Comparison of ENCODE assay signal across 8 cellular contexts in the genomic region with DNA sequence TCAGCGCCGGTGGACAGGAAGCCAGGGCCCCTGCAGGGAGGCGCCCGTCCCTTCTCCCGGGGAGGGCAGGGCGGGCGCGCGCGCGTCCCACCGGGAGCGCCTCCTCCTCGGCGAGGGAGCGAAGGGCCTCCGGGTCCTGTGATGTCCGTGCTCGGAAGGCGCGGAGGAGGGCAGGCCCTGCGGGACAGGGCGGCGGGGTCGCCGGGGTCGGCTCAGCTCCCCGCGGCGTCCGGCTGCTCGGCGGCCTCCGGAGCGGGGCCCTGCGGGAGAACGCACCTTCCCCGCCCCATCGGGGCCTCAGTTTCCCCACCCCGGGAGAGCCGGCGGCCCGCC. TPM values are rescaled to one million over a fixed set of nuclear protein-coding genes. Genes with fewer than 3 reads are reported as not detected.
DNase-seq lines count a peak whose midpoint lies in the region; ATAC-seq lines count a peak whose summit lies in the region.

No MANE protein-coding gene starts in this region.

- intact Hi-C loops in cardiac septum (cut with DNase I) = no loop called here

- peaks cover 17% of the 10 kb centered on the region for H3K27me3 ChIP-seq in HUES6 (ENCODE audit: control insufficient read depth, insufficient read depth, low read length)

- peak overlapping the region; percentile 79 for H3K27ac Mint-ChIP-seq in activated T-helper 17 cell treated with anti-CD3 and anti-CD28 coated beads, Interleukin-2, amount 50 U/mL, for 72 hours

- H3K9ac ChIP-seq in HUES6 (ENCODE audit: low read length) = peak overlapping the region; percentile 27

- no peaks in the 10 kb centered on the region for H3K36me3 ChIP-seq in HUES6 (ENCODE audit: control insufficient read depth, insufficient read depth, low read length)

- DNase-seq in Daoy (ENCODE audit: low read depth) = peak; percentile 61
- peak; percentile 80 for DNase-seq in cardiac septum (ENCODE audit: low spot score)
- peak; percentile 64 for DNase-seq in retina
- no peak for DNase-seq in KBM-7
- DNase-seq in NCI-H187 treated with DMSO at 0.1 percent for 48 hours (lab: John Stamatoyannopoulos, UW) = no peak

- no peaks in the 10 kb centered on the region for H3K4me1 Mint-ChIP-seq in activated T-helper 17 cell treated with anti-CD3 and anti-CD28 coated beads, Interleukin-2, amount 50 U/mL, for 72 hours

- H3K4me3 ChIP-seq in HUES6 (ENCODE audit: low read depth, low read length) = peak overlapping the region; percentile 91

- no peaks in the 10 kb centered on the region for H3K4me1 ChIP-seq in HUES6 (ENCODE audit: control insufficient read depth, insufficient read depth, low read length)

- no peaks in the 10 kb centered on the region for H3K36me3 Mint-ChIP-seq in activated T-helper 17 cell treated with anti-CD3 and anti-CD28 coated beads, Interleukin-2, amount 50 U/mL, for 72 hours (ENCODE audit: low read depth)

- peak overlapping the region; percentile 85 for H3K4me3 Mint-ChIP-seq in activated T-helper 17 cell treated with anti-CD3 and anti-CD28 coated beads, Interleukin-2, amount 50 U/mL, for 72 hours

- no peaks in the 10 kb centered on the region for H3K9me3 ChIP-seq in HUES6 (ENCODE audit: control insufficient read depth, insufficient read depth, low read depth, low read length)

- peak overlapping the region; percentile 56; the same call in 1 of the 2 replicates for H3K27ac ChIP-seq in HUES6 (ENCODE audit: low read depth, low read length)

- H3K27me3 Mint-ChIP-seq in activated T-helper 17 cell treated with anti-CD3 and anti-CD28 coated beads, Interleukin-2, amount 50 U/mL, for 72 hours = no peaks in the 10 kb centered on the region

- in situ Hi-C loops in KBM-7 (cut with MboI; ENCODE audit: low pct_unique_long_range_greater_than_20kb, low sequenced_read_pairs) = no loop called here

- no peaks in the 10 kb centered on the region for H3K9me3 Mint-ChIP-seq in activated T-helper 17 cell treated with anti-CD3 and anti-CD28 coated beads, Interleukin-2, amount 50 U/mL, for 72 hours

- ATAC-seq in GM21447 (IDR thresholded peaks at IDR 0.05; ENCODE audit: unreplicated experiment) = peak; percentile 34
- peak; percentile 53 for ATAC-seq in activated T-helper 17 cell treated with anti-CD3 and anti-CD28 coated beads, Interleukin-2, amount 50 U/mL, for 72 hours (replicated peaks)

RNA-seq across cellular contexts. Expression of a gene that starts 0.3 kb away (rescaled TPM):
- 0.86 and 2.3 TPM in 2 replicates for total RNA-seq in Daoy (2014; rRNA removed; shearing (Covaris generic))
- total RNA-seq in activated T-helper 17 cell treated with anti-CD3 and anti-CD28 coated beads, Interleukin-2, amount 50 U/mL, for 72 hours = 1 to 10 TPM; 8.8 to 10.0 TPM
- total RNA-seq in cardiac septum = 11.3 TPM

RNA-seq across cellular contexts. Expression of a gene that starts 0.6 kb away (rescaled TPM):
- not detected in 2 replicates for total RNA-seq in Daoy (2014; rRNA removed; shearing (Covaris generic))
- under 1 TPM; 0.39 to 0.58 TPM for total RNA-seq in activated T-helper 17 cell treated with anti-CD3 and anti-CD28 coated beads, Interleukin-2, amount 50 U/mL, for 72 hours
- total RNA-seq in cardiac septum = 3.3 TPM

RNA-seq across cellular contexts. Expression of a gene that starts 18.5 kb away (rescaled TPM):
- not detected in 2 replicates for total RNA-seq in Daoy (2014; rRNA removed; shearing (Covaris generic))
- total RNA-seq in activated T-helper 17 cell treated with anti-CD3 and anti-CD28 coated beads, Interleukin-2, amount 50 U/mL, for 72 hours = not detected
- total RNA-seq in cardiac septum = not detected

RNA-seq across cellular contexts. Expression of a gene that starts 36.5 kb away (rescaled TPM):
- 13.5 and 13.7 TPM in 2 replicates for total RNA-seq in Daoy (2014; rRNA removed; shearing (Covaris generic))
- 10 to 100 TPM; 26.6 to 35.5 TPM for total RNA-seq in activated T-helper 17 cell treated with anti-CD3 and anti-CD28 coated beads, Interleukin-2, amount 50 U/mL, for 72 hours
- total RNA-seq in cardiac septum = 12.2 TPM

Comparison
In these comparisons a context has a peak if more than half of its experiments do, and no peak if none do; other contexts are left out.
1. DNase-seq: peak in Daoy (single experiment), cardiac septum (single experiment) and retina (single experiment); none in KBM-7 (single experiment) and NCI-H187 treated with DMSO at 0.1 percent for 48 hours (single experiment).